Comparison of ENCODE assay signal across 24 cellular contexts in the genomic region with DNA sequence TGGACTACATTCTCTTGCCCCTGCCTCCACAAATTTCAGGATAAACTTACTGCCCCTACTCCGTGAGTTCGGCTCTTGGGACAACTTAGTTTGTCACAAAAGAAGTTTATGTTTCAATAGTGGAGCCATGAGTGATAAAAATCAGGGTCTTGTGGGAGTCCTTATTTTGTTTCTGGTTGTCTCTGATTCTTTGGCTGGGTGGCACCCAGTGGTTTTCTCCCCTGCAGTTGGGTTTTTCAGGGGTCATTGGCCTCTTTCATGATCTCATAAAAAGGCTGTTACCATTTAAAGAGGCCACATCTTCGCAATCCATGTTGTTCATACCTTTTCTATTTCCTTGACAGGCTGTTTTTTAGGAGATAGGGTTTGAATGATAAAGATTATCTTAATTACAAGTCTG. TPM values are rescaled to one million over a fixed set of nuclear protein-coding genes. Genes with fewer than 3 reads are reported as not detected.
DNase-seq lines count a peak whose midpoint lies in the region; ATAC-seq, FAIRE-seq and TF ChIP-seq lines count a peak whose summit lies in the region.
"Had no signal": no experiment of that assay in that cellular context is flagged by ENCODE, and none has a peak within 500 bp of the region (broad histone marks: within the 10 kb centered on the region; RNA-seq: fewer than 3 reads in every experiment).

No MANE protein-coding gene starts in this region.

- no peak overlapping the region for H2BK120ac ChIP-seq in mesendoderm (ENCODE audit: low read depth, low read length)

- DNase-seq in K562 (ENCODE audit: extremely low read depth in 1 of 4, low spot score in 3 of 4) (peak; percentile 30 to 52 (median 42)), mesendoderm (no peak), NCI-H510A treated with DMSO at 0.1 percent for 48 hours (lab: John Stamatoyannopoulos, UW) (no peak), head of caudate nucleus (no peak), uterus (no peak), osteocyte (ENCODE audit: extremely low spot score, unreplicated experiment) (no peak)
- DNase-seq: ACHN; Calu3; DND-41; GM23248; HCEC 1CT; NCI-H1092; NCI-H1417 treated with DMSO at 0.1 percent for 48 hours; NCI-H1694 treated with DMSO at 0.1 percent for 48 hours; NCI-H2081; NCI-H2171; NCI-H226; NCI-H510A; NCI-H748 treated with DMSO at 0.1 percent for 48 hours; NK-92 treated with Interleukin-12 subunit alpha and Interleukin-12 subunit beta, amount 100 ng/mL, for 24 hours; PC-3 had no signal

- H3K23ac ChIP-seq in mesendoderm (ENCODE audit: low read length), result no peak overlapping the region

- intact Hi-C loops in K562 (cut with micrococcal nuclease), result no loop called here
- intact Hi-C loops in head of caudate nucleus (cut with DNase I), result no loop called here
- intact Hi-C loops in uterus (cut with DNase I; ENCODE audit: low total_unique reads), result no loop called here

- H3K36me3 Mint-ChIP-seq in osteocyte (ENCODE audit: unreplicated experiment), result no peaks in the 10 kb centered on the region
- H3K36me3 Mint-ChIP-seq: IgD-negative memory B cell had no signal

- H3K4me1 Mint-ChIP-seq in osteocyte (ENCODE audit: unreplicated experiment), result peaks cover 43% of the 10 kb centered on the region

- no peak overlapping the region for H3K27ac Mint-ChIP-seq in osteocyte (ENCODE audit: unreplicated experiment)
- H3K27ac Mint-ChIP-seq: IgD-negative memory B cell had no signal

- no peak for FAIRE-seq in K562 (lab: Jason Lieb, UNC)

- no TSS peak for BruUV-seq in K562 (replicated peaks; lab: Mats Ljungman, UMichigan)

- H3K9me3 ChIP-seq in HUES48 (ENCODE audit: control insufficient read depth, insufficient read depth, low read length) (no peaks in the 10 kb centered on the region), K562 (replicated peaks; ENCODE audit: control insufficient read depth, insufficient read depth, low read depth, low read length) (no peaks in the 10 kb centered on the region), uterus (no peaks in the 10 kb centered on the region)

- TF ChIP-seq POLR2A in K562 (conservative IDR thresholded peaks at IDR 0.05) (no peak), uterus (IDR thresholded peaks at IDR 0.05) (no peak)

- H3K56ac ChIP-seq in mesendoderm (ENCODE audit: low read length), result no peak overlapping the region

- no peaks in the 10 kb centered on the region for H3K9me3 Mint-ChIP-seq in osteocyte (ENCODE audit: unreplicated experiment)
- H3K9me3 Mint-ChIP-seq: IgD-negative memory B cell had no signal

- H3K27ac ChIP-seq in HUES48 (ENCODE audit: low read depth, low read length) (peak overlapping the region; percentile 51), K562 (ENCODE audit: extremely low read depth, low read depth, low read length) (peak overlapping the region; percentile 14; the same call in 1 of the 3 replicates), mesendoderm (ENCODE audit: low read depth, low read length) (no peak overlapping the region), uterus (no peak overlapping the region)
- H3K27ac ChIP-seq: GM23248 had no signal

- H3K79me2 ChIP-seq in K562 (ENCODE audit: control insufficient read depth, insufficient read depth, low read length), result peaks cover 93% of the 10 kb centered on the region
- H3K79me2 ChIP-seq in mesendoderm (ENCODE audit: control insufficient read depth, insufficient read depth, low read length), result peaks cover 78% of the 10 kb centered on the region

- no peak for TF ChIP-seq RAD21 in K562 (CRISPR knock-in tag; conservative IDR thresholded peaks at IDR 0.05 in 1 of 2, IDR thresholded peaks at IDR 0.05 in 1 of 2)

- CTCF ChIA-PET in K562 (lab: Yijun Ruan, JAX; ENCODE audit: low intra/inter-chr PET ratio), result no interaction called here

- no peak overlapping the region for H4K8ac ChIP-seq in mesendoderm (ENCODE audit: low read depth, low read length)

- H4K5ac ChIP-seq in mesendoderm (ENCODE audit: low read length), result no peak overlapping the region

- 27% methylated on average over 3 of the region's 3 CpGs for WGBS in K562 (ENCODE audit: insufficient coverage, low coverage, missing lambda C conversion rate)
- no CpG with 5 or more reads among the region's 3 CpGs for WGBS in mesendoderm (ENCODE audit: extremely low coverage, insufficient coverage, low lambda C conversion rate)

- H3K79me1 ChIP-seq in mesendoderm (ENCODE audit: low read length), result peaks cover 7% of the 10 kb centered on the region

- TF ChIP-seq CTCF in K562 (IDR thresholded peaks at IDR 0.05 in 2 of 3, conservative IDR thresholded peaks at IDR 0.05 in 1 of 3; ENCODE audit: insufficient read depth in 2 of 3, low read depth in 1 of 3, low read length in 3 of 3), result no peak
- TF ChIP-seq CTCF in uterus (IDR thresholded peaks at IDR 0.05), result no peak
- TF ChIP-seq CTCF in osteocyte (IDR thresholded peaks at IDR 0.05), result no peak

- no peaks in the 10 kb centered on the region for H4K20me1 ChIP-seq in K562 (replicated peaks; ENCODE audit: control insufficient read depth, insufficient read depth, low read length)

- peaks cover 10% of the 10 kb centered on the region; the same call in 1 of the 2 replicates for H3K36me3 ChIP-seq in HUES48 (ENCODE audit: control insufficient read depth, insufficient read depth, low read length)
- peaks cover 6% of the 10 kb centered on the region; the same call in 2 of the 3 replicates for H3K36me3 ChIP-seq in K562 (ENCODE audit: control insufficient read depth, insufficient read depth, low read length)
- H3K36me3 ChIP-seq in mesendoderm (ENCODE audit: control insufficient read depth, insufficient read depth, low read length), result no peaks in the 10 kb centered on the region
- no peaks in the 10 kb centered on the region for H3K36me3 ChIP-seq in uterus

- in situ Hi-C loops in K562 (cut with MboI), result no loop called here

- H2AK5ac ChIP-seq in mesendoderm (ENCODE audit: low read length), result no peak overlapping the region

- H3K4me2 ChIP-seq in K562 (ENCODE audit: insufficient read depth, low read length), result peak overlapping the region; percentile 9; the same call in 1 of the 2 replicates
- no peak overlapping the region for H3K4me2 ChIP-seq in mesendoderm (ENCODE audit: low read length)

- H3K4me3 ChIP-seq in HUES48 (ENCODE audit: low read depth, low read length) (no peak overlapping the region; the same call in 1 of the 2 replicates), K562 (no peak overlapping the region), mesendoderm (ENCODE audit: low read length) (no peak overlapping the region), uterus (no peak overlapping the region)
- H3K4me3 ChIP-seq: GM23248 had no signal

- H3K9ac ChIP-seq in HUES48 (ENCODE audit: low read depth, low read length) (no peak overlapping the region), K562 (ENCODE audit: insufficient read depth in 1 of 2, low read depth in 2 of 2, low read length in 2 of 2) (peak overlapping the region in 1 of 2 experiments; percentile 40; a peak in 3 of 4 replicates), mesendoderm (ENCODE audit: low read length) (no peak overlapping the region)
- H3K9ac ChIP-seq: GM23248 had no signal

- H3K18ac ChIP-seq in mesendoderm (ENCODE audit: low read length), result no peak overlapping the region

- no peaks in the 10 kb centered on the region for H3K27me3 Mint-ChIP-seq in osteocyte (ENCODE audit: unreplicated experiment)

- H3K4me3 Mint-ChIP-seq in osteocyte (ENCODE audit: unreplicated experiment), result no peak overlapping the region
- H3K4me3 Mint-ChIP-seq: IgD-negative memory B cell had no signal

- peak overlapping the region; percentile 36 for H2BK15ac ChIP-seq in mesendoderm (replicated peaks; ENCODE audit: low read depth)

- peak overlapping the region; percentile 31 for H3K4ac ChIP-seq in mesendoderm (ENCODE audit: low read depth, low read length)

- TF ChIP-seq EP300 in K562 (IDR thresholded peaks at IDR 0.05; ENCODE audit: low read length), result no peak

- no peak for ATAC-seq in K562
- ATAC-seq: PC-3, SK-N-SH treated with all-trans-retinoic acid at 6 μM for 48 hours had no signal

- no peaks in the 10 kb centered on the region for H3K9me1 ChIP-seq in K562 (ENCODE audit: control insufficient read depth, insufficient read depth, low read length)

- no peak overlapping the region for H2BK5ac ChIP-seq in mesendoderm (ENCODE audit: low read length)

- POLR2A ChIA-PET in K562 (lab: Yijun Ruan, JAX), result interaction anchor here (0.6 to 1.8 kb wide), 2 partner anchors 8 to 248 kb away, joined by 3 to 4 read pairs; no protein-coding TSS in a partner anchor

- H3K27me3 ChIP-seq in HUES48 (ENCODE audit: control insufficient read depth, insufficient read depth, low read length), result no peaks in the 10 kb centered on the region
- H3K27me3 ChIP-seq in K562 (ENCODE audit: control insufficient read depth in 2 of 2, insufficient read depth in 2 of 2, low read length in 2 of 2), result no peaks in the 10 kb centered on the region
- no peaks in the 10 kb centered on the region for H3K27me3 ChIP-seq in mesendoderm (ENCODE audit: insufficient read depth, low read length, poor library complexity)
- no peaks in the 10 kb centered on the region for H3K27me3 ChIP-seq in uterus

- H3K4me1 ChIP-seq in HUES48 (ENCODE audit: control insufficient read depth, insufficient read depth, low read length) (peaks cover 12% of the 10 kb centered on the region), K562 (replicated peaks in 1 of 2; ENCODE audit: control insufficient read depth in 2 of 2, insufficient read depth in 2 of 2, low read length in 2 of 2) (peaks cover 16 to 20% of the 10 kb centered on the region in 2 experiments), mesendoderm (ENCODE audit: control insufficient read depth, low read depth, low read length) (peaks cover 2% of the 10 kb centered on the region), uterus (no peaks in the 10 kb centered on the region)

- no peak overlapping the region for H2AFZ ChIP-seq in K562 (ENCODE audit: low read depth, low read length)
- H2AFZ ChIP-seq: GM23248 had no signal

RNA-seq across cellular contexts. Expression of a gene that starts 5.5 kb away (rescaled TPM):
- total RNA-seq in K562 (2011; cell fraction: chromatin; rRNA removed; ENCODE audit: low replicate concordance), result 44.0 and 102 TPM in 2 replicates
- 30.5 and 40.3 TPM in 2 replicates for total RNA-seq in K562 (2011; cell fraction: nucleolus; rRNA removed)
- 50.2 and 57.9 TPM in 2 replicates for total RNA-seq in K562 (2011; cell fraction: nucleoplasm; rRNA removed)
- total RNA-seq in K562 (2014; rRNA removed) (9.2 and 11.9 TPM in 2 replicates), K562 (2014; rRNA removed; fragmentation: Illumina TruSeq; extraction: Trizol) (21.0 and 22.2 TPM in 2 replicates), K562 (2015; rRNA removed; fragmentation: Illumina TruSeq; extraction: Trizol) (18.0 and 18.7 TPM in 2 replicates), K562 (2021) (20.6 and 21.3 TPM in 2 replicates), uterus (10 to 100 TPM in 1 of 4 donors, 1 to 10 TPM in 3; 3.5 to 40.3 (median 7.1) TPM), osteocyte (20.4 and 20.9 TPM in 2 replicates)
- polyA plus RNA-seq in K562 (2011; rRNA removed) (11.6 and 18.9 TPM in 2 replicates), K562 (2014; fragmentation: Illumina TruSeq; extraction: Trizol) (12.6 and 16.8 TPM in 2 replicates), K562 (2014; fragmentation: Nextera tagmentation; extraction: Ambion mirVana) (1 to 10 TPM; 2.6 to 3.6 TPM), K562 (2014; rRNA removed) (5.4 and 5.9 TPM in 2 replicates)
- polyA plus RNA-seq in K562 (2011; cell fraction: cytosol; rRNA removed), result 4.0 and 9.4 TPM in 2 replicates
- polyA plus RNA-seq in K562 (2011; cell fraction: nucleus; rRNA removed), result 10.7 and 16.7 TPM in 2 replicates
- 6.8 and 8.1 TPM in 2 replicates for polyA plus RNA-seq in K562 (2012)
- polyA minus RNA-seq in K562 (2011; rRNA and poly(A)+ RNA removed), result 45.0 and 86.3 TPM in 2 replicates
- polyA minus RNA-seq in K562 (2011; cell fraction: cytosol; rRNA and poly(A)+ RNA removed), result 25.9 and 31.1 TPM in 2 replicates
- polyA minus RNA-seq in K562 (2011; cell fraction: nucleus; rRNA and poly(A)+ RNA removed), result 18.4 and 50.4 TPM in 2 replicates
- polyA plus RNA-seq in mesendoderm (2013, experiment 1 of 2), result 22.9 TPM
- polyA plus RNA-seq in mesendoderm (2013, experiment 2 of 2), result 23.2 TPM

RNA-seq across cellular contexts. Expression of a gene that starts 38.3 kb away (rescaled TPM):
- 154 and 293 TPM in 2 replicates for total RNA-seq in K562 (2011; cell fraction: chromatin; rRNA removed; ENCODE audit: low replicate concordance)
- total RNA-seq in K562 (2011; cell fraction: nucleolus; rRNA removed), result 80.4 and 84.5 TPM in 2 replicates
- 109 and 132 TPM in 2 replicates for total RNA-seq in K562 (2011; cell fraction: nucleoplasm; rRNA removed)
- total RNA-seq in K562 (2014; rRNA removed) (7.5 and 9.0 TPM in 2 replicates), K562 (2014; rRNA removed; fragmentation: Illumina TruSeq; extraction: Trizol) (25.7 and 32.0 TPM in 2 replicates), K562 (2015; rRNA removed; fragmentation: Illumina TruSeq; extraction: Trizol) (16.7 and 16.8 TPM in 2 replicates), K562 (2021) (21.9 and 24.1 TPM in 2 replicates), uterus (100 to 1,000 TPM in 1 of 4 donors, 10 to 100 TPM in 3; 22.9 to 345 (median 33.1) TPM), osteocyte (21.9 and 26.5 TPM in 2 replicates)
- polyA plus RNA-seq in K562 (2011; rRNA removed) (26.0 and 28.5 TPM in 2 replicates), K562 (2014; fragmentation: Illumina TruSeq; extraction: Trizol) (9.6 and 12.0 TPM in 2 replicates), K562 (2014; fragmentation: Nextera tagmentation; extraction: Ambion mirVana) (1 to 10 TPM; 2.7 to 5.1 TPM), K562 (2014; rRNA removed) (20.0 and 24.6 TPM in 2 replicates)
- polyA plus RNA-seq in K562 (2011; cell fraction: cytosol; rRNA removed), result 6.3 and 11.1 TPM in 2 replicates
- polyA plus RNA-seq in K562 (2011; cell fraction: nucleus; rRNA removed), result 49.8 and 58.5 TPM in 2 replicates
- 6.7 and 9.8 TPM in 2 replicates for polyA plus RNA-seq in K562 (2012)
- 36.2 and 41.9 TPM in 2 replicates for polyA minus RNA-seq in K562 (2011; rRNA and poly(A)+ RNA removed)
- polyA minus RNA-seq in K562 (2011; cell fraction: cytosol; rRNA and poly(A)+ RNA removed), result 22.1 and 26.7 TPM in 2 replicates
- polyA minus RNA-seq in K562 (2011; cell fraction: nucleus; rRNA and poly(A)+ RNA removed), result 18.6 and 24.5 TPM in 2 replicates
- 5.0 TPM for polyA plus RNA-seq in mesendoderm (2013, experiment 1 of 2)
- 5.6 TPM for polyA plus RNA-seq in mesendoderm (2013, experiment 2 of 2)

Comparison
In these comparisons a context has a peak if more than half of its experiments do, and no peak if none do; other contexts are left out.
1. H3K27ac ChIP-seq: peak in HUES48 (single experiment) and K562 (single experiment); none in mesendoderm (single experiment) and uterus (0 of 2).
2. DNase-seq: peak in K562 (4 of 4); none in mesendoderm (single experiment), NCI-H510A treated with DMSO at 0.1 percent for 48 hours (single experiment), head of caudate nucleus (0 of 42), uterus (0 of 2) and osteocyte (single experiment).